16 cellular contexts compared by ENCODE assay signal in genomic region chr17:41895617-41896016, GRCh38. TPM values are rescaled to one million over a fixed set of nuclear protein-coding genes. Genes with fewer than 3 reads are reported as not detected.
DNase-seq lines count a peak whose midpoint lies in the region; ATAC-seq and TF ChIP-seq lines count a peak whose summit lies in the region.
"Had no signal": no experiment of that assay in that cellular context is flagged by ENCODE, and none has a peak within 500 bp of the region (broad histone marks: within the 10 kb centered on the region; RNA-seq: fewer than 3 reads in every experiment).

No MANE protein-coding gene starts in this region.

- no peaks in the 10 kb centered on the region for H3K27me3 ChIP-seq in ACC112 (ENCODE audit: insufficient read depth, low read length)
- no peaks in the 10 kb centered on the region for H3K27me3 ChIP-seq in gastroesophageal sphincter
- no peaks in the 10 kb centered on the region for H3K27me3 ChIP-seq in ovary
- H3K27me3 ChIP-seq: foreskin keratinocyte had no signal

- H3K27ac ChIP-seq in ACC112 (ENCODE audit: low read depth, low read length) (peak overlapping the region; percentile 69), gastroesophageal sphincter (peak overlapping the region; percentile 30 to 76 (median 74)), ovary (no peak overlapping the region)
- H3K27ac ChIP-seq: foreskin keratinocyte, parathyroid adenoma had no signal

- TF ChIP-seq CTCF in gastroesophageal sphincter (IDR thresholded peaks at IDR 0.05) (no peak), ovary (IDR thresholded peaks at IDR 0.05) (no peak)

- no peak overlapping the region for H2AFZ ChIP-seq in ACC112 (ENCODE audit: low read length, unreplicated experiment)
- H2AFZ ChIP-seq: parathyroid adenoma had no signal

- TF ChIP-seq POLR2A in gastroesophageal sphincter (IDR thresholded peaks at IDR 0.05) (no peak), ovary (IDR thresholded peaks at IDR 0.05) (no peak)

- 13 to 33% methylated on average over 3 to 5 of the region's 5 CpGs for WGBS in gastroesophageal sphincter (ENCODE audit: low coverage in 1 of 2), 2 donors
- 10 to 27% (median 14%) methylated on average over 5 of the region's 5 CpGs for WGBS in ovary, 3 donors

- H3K36me3 ChIP-seq in ACC112 (ENCODE audit: insufficient read depth, low read length) = peaks cover 20% of the 10 kb centered on the region; the same call in 1 of the 2 replicates
- H3K36me3 ChIP-seq in gastroesophageal sphincter = peaks cover 0 to 99% of the 10 kb centered on the region in 2 donors
- H3K36me3 ChIP-seq in ovary = no peaks in the 10 kb centered on the region

- H3K4me1 ChIP-seq in ACC112 (ENCODE audit: control insufficient read depth, insufficient read depth, low read length, unreplicated experiment) (peaks cover 31% of the 10 kb centered on the region), gastroesophageal sphincter (peaks cover 0 to 21% (median 4%) of the 10 kb centered on the region in 3 donors), ovary (ENCODE audit: insufficient read depth) (peaks cover 3% of the 10 kb centered on the region)
- H3K4me1 ChIP-seq: foreskin keratinocyte, parathyroid adenoma had no signal

- H3K4me3 ChIP-seq in ACC112 (ENCODE audit: low read depth, low read length) (no peak overlapping the region), gastroesophageal sphincter (no peak overlapping the region), ovary (no peak overlapping the region)
- H3K4me3 ChIP-seq: thoracic aorta had no signal

- no peaks in the 10 kb centered on the region for H3K9me3 ChIP-seq in gastroesophageal sphincter
- no peaks in the 10 kb centered on the region for H3K9me3 ChIP-seq in ovary
- H3K9me3 ChIP-seq: thoracic aorta had no signal

- peak; percentile 34 for ATAC-seq in SK-N-SH treated with all-trans-retinoic acid at 6 μM for 48 hours
- peak; percentile 79 for ATAC-seq in gastroesophageal sphincter
- ATAC-seq in HG03280 (IDR thresholded peaks at IDR 0.05; ENCODE audit: unreplicated experiment) = no peak
- ATAC-seq: activated T-cell treated with anti-CD3 and anti-CD28 coated beads, Interleukin-2, amount 50 U/mL, for 4 hours; foreskin keratinocyte had no signal

- intact Hi-C loops in ovary (cut with DNase I) = no loop called here

- TF ChIP-seq EP300 in gastroesophageal sphincter (IDR thresholded peaks at IDR 0.05) (no peak), ovary (IDR thresholded peaks at IDR 0.05) (no peak)

- H3K79me2 ChIP-seq in ACC112 (ENCODE audit: control insufficient read depth, insufficient read depth, low read length, unreplicated experiment) = peaks cover 20% of the 10 kb centered on the region
- H3K79me2 ChIP-seq: parathyroid adenoma had no signal

- DNase-seq in ovary (peak; percentile 41 to 62 (median 52)), SIG-M5 (lab: John Stamatoyannopoulos, UW) (no peak), DMS53 treated with DMSO at 0.1 percent for 48 hours (lab: John Stamatoyannopoulos, UW; ENCODE audit: unreplicated experiment) (no peak)
- DNase-seq in effector CD4-positive, alpha-beta T cell = no peak
- DNase-seq: activated T-cell treated with anti-CD3 and anti-CD28 coated beads, Interleukin-2, amount 50 U/mL, for 4 hours; NCI-H1092; NCI-H524; stimulated activated CD4-positive, alpha-beta T cell treated with anti-CD3 and anti-CD28 coated beads, Interleukin-4, amount 100 ng/mL, for 4 hours had no signal

TF ChIP-seq in SK-N-SH treated with all-trans-retinoic acid at 6 μM for 48 hours, 23 proteins besides CTCF, POLR2A, EP300 and RAD21 (continues in another document):
- no peak for TF ChIP-seq CREB5 (CRISPR knock-in tag; IDR thresholded peaks at IDR 0.05; ENCODE audit: low read depth)
- TF ChIP-seq ARNTL (CRISPR knock-in tag; IDR thresholded peaks at IDR 0.05; ENCODE audit: borderline replicate concordance, low read depth) = no peak
- no peak for TF ChIP-seq ISL1 (CRISPR knock-in tag; IDR thresholded peaks at IDR 0.05)
- TF ChIP-seq CSDC2 (CRISPR knock-in tag; IDR thresholded peaks at IDR 0.05) = 0 out of 2 replicates have a peak, but pooled peaks have one; percentile 23
- TF ChIP-seq GLIS3 (CRISPR knock-in tag; IDR thresholded peaks at IDR 0.05) = no peak
- no peak for TF ChIP-seq OSR1 (CRISPR knock-in tag; IDR thresholded peaks at IDR 0.05)
- no peak for TF ChIP-seq ZNF8 (CRISPR knock-in tag; IDR thresholded peaks at IDR 0.05)
- no peak for TF ChIP-seq ZC3H10 (CRISPR knock-in tag; IDR thresholded peaks at IDR 0.05)
- TF ChIP-seq, protein P1, sequence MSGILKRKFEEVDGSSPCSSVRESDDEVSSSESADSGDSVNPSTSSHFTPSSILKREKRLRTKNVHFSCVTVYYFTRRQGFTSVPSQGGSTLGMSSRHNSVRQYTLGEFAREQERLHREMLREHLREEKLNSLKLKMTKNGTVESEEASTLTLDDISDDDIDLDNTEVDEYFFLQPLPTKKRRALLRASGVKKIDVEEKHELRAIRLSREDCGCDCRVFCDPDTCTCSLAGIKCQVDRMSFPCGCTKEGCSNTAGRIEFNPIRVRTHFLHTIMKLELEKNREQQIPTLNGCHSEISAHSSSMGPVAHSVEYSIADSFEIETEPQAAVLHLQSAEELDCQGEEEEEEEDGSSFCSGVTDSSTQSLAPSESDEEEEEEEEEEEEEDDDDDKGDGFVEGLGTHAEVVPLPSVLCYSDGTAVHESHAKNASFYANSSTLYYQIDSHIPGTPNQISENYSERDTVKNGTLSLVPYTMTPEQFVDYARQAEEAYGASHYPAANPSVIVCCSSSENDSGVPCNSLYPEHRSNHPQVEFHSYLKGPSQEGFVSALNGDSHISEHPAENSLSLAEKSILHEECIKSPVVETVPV (CRISPR knock-in tag; IDR thresholded peaks at IDR 0.05) = no peak
- TF ChIP-seq ESRRG (CRISPR knock-in tag; IDR thresholded peaks at IDR 0.05) = no peak
- TF ChIP-seq, protein P2, sequence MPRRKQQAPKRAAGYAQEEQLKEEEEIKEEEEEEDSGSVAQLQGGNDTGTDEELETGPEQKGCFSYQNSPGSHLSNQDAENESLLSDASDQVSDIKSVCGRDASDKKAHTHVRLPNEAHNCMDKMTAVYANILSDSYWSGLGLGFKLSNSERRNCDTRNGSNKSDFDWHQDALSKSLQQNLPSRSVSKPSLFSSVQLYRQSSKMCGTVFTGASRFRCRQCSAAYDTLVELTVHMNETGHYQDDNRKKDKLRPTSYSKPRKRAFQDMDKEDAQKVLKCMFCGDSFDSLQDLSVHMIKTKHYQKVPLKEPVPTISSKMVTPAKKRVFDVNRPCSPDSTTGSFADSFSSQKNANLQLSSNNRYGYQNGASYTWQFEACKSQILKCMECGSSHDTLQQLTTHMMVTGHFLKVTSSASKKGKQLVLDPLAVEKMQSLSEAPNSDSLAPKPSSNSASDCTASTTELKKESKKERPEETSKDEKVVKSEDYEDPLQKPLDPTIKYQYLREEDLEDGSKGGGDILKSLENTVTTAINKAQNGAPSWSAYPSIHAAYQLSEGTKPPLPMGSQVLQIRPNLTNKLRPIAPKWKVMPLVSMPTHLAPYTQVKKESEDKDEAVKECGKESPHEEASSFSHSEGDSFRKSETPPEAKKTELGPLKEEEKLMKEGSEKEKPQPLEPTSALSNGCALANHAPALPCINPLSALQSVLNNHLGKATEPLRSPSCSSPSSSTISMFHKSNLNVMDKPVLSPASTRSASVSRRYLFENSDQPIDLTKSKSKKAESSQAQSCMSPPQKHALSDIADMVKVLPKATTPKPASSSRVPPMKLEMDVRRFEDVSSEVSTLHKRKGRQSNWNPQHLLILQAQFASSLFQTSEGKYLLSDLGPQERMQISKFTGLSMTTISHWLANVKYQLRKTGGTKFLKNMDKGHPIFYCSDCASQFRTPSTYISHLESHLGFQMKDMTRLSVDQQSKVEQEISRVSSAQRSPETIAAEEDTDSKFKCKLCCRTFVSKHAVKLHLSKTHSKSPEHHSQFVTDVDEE (CRISPR knock-in tag; IDR thresholded peaks at IDR 0.05) = peak; percentile 64; the same call in 1 of the 2 replicates
- TF ChIP-seq PPARA (CRISPR knock-in tag; IDR thresholded peaks at IDR 0.05; ENCODE audit: borderline replicate concordance) = no peak
- TF ChIP-seq ZFP30 (CRISPR knock-in tag; IDR thresholded peaks at IDR 0.05) = no peak
- 0 out of 2 replicates have a peak, but pooled peaks have one; percentile 13 for TF ChIP-seq TCF4 (CRISPR knock-in tag; IDR thresholded peaks at IDR 0.05; ENCODE audit: borderline replicate concordance)
- no peak for TF ChIP-seq ZFP3 (CRISPR knock-in tag; IDR thresholded peaks at IDR 0.05)
- TF ChIP-seq TOX (CRISPR knock-in tag; IDR thresholded peaks at IDR 0.05; ENCODE audit: borderline replicate concordance) = no peak
- no peak for TF ChIP-seq RARB (CRISPR knock-in tag; IDR thresholded peaks at IDR 0.05)
- TF ChIP-seq BACH2 (CRISPR knock-in tag; IDR thresholded peaks at IDR 0.05; ENCODE audit: borderline replicate concordance) = no peak

RNA-seq across cellular contexts. Expression of gene ACLY, which starts 23.1 kb away (rescaled TPM):
- total RNA-seq in gastroesophageal sphincter (10 to 100 TPM; 40.8 to 84.0 (median 61.6) TPM), ovary (100 to 1,000 TPM in 1 of 7 donors, 10 to 100 TPM in 6; 23.6 to 119 (median 53.4) TPM)
- polyA plus RNA-seq in ovary = 10 to 100 TPM; 26.9 to 69.4 TPM

RNA-seq across cellular contexts. Expression of gene KLHL11, which starts 30.4 kb away (rescaled TPM):
- 10 to 100 TPM; 17.5 to 32.7 (median 22.7) TPM for total RNA-seq in gastroesophageal sphincter
- total RNA-seq in ovary = 10 to 100 TPM; 18.9 to 30.5 (median 20.6) TPM
- 1 to 10 TPM; 2.7 to 3.9 TPM for polyA plus RNA-seq in ovary

RNA-seq across cellular contexts. Expression of gene ODAD4, which starts 34.8 kb away (rescaled TPM):
- 1 to 10 TPM in 1 of 4 donors, under 1 TPM in 3; 0.19 to 2.2 (median 0.60) TPM for total RNA-seq in gastroesophageal sphincter
- 10 to 100 TPM in 1 of 7 donors, 1 to 10 TPM in 6; 1.1 to 11.0 (median 2.4) TPM for total RNA-seq in ovary
- 1 to 10 TPM; 1.7 to 2.1 TPM for polyA plus RNA-seq in ovary

RNA-seq across cellular contexts. Expression of gene KLHL10, which starts 58.0 kb away (rescaled TPM):
- total RNA-seq in gastroesophageal sphincter = 1 to 10 TPM in 2 of 4 donors, under 1 TPM in 2; 0.62 to 2.7 (median 1.4) TPM
- under 1 TPM; 0.13 to 0.60 (median 0.23) TPM for total RNA-seq in ovary
- polyA plus RNA-seq in ovary = under 1 TPM; 0.21 to 0.57 TPM
- total RNA-seq: activated T-cell treated with anti-CD3 and anti-CD28 coated beads, Interleukin-2, amount 50 U/mL, for 4 hours; HT1080; thoracic aorta had no signal
- polyA plus RNA-seq: foreskin keratinocyte had no signal

RNA-seq across cellular contexts. Expression of gene NT5C3B, which starts 59.6 kb away (rescaled TPM):
- 10 to 100 TPM; 64.8 to 83.7 (median 71.5) TPM for total RNA-seq in gastroesophageal sphincter
- total RNA-seq in ovary = 10 to 100 TPM; 34.5 to 65.4 (median 48.8) TPM
- 100 to 1,000 TPM in 1 of 2 donors, 10 to 100 TPM in 1; 71.0 to 106 TPM for polyA plus RNA-seq in ovary

Comparison
In these comparisons a context has a peak if more than half of its experiments do, and no peak if none do; other contexts are left out.
1. H3K27ac ChIP-seq: peak in ACC112 (single experiment) and gastroesophageal sphincter (4 of 4); none in ovary (0 of 2).
2. DNase-seq: peak in ovary (5 of 5); none in SIG-M5 (single experiment), DMS53 treated with DMSO at 0.1 percent for 48 hours (single experiment) and effector CD4-positive, alpha-beta T cell (single experiment).